In the genomic region with DNA sequence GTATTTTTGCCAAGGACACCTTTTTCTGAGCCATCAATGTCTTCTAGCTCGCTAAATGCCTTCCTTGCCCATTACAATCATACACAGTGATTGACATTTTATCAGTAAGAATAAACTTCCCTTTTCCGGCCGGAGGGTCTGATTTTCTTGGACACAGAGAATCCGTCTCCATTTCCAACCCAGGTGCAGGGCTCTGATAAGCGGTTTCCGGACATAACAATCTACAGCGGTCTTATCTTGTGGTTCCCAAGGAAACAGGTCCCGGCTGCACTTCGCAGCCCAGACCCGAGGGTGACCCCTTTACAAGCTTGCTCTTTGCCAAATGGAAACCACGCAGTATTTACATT, we compare ENCODE assay signal across 1 cellular context.
TF ChIP-seq lines count a peak whose summit lies in the region.

No MANE protein-coding gene starts in this region.

TF ChIP-seq in K562, 482 proteins besides CTCF, POLR2A, EP300 and RAD21 (continues in another document):
- TF ChIP-seq RBM25 (IDR thresholded peaks at IDR 0.05; ENCODE audit: low read depth, low read length, severe bottlenecking) (no peak), RNF2 (IDR thresholded peaks at IDR 0.05) (peak; percentile 94), ZNF584 (CRISPR knock-in tag; IDR thresholded peaks at IDR 0.05; ENCODE audit: low read depth) (peak; percentile 93; the same call in 1 of the 2 replicates), PURB (CRISPR knock-in tag; IDR thresholded peaks at IDR 0.05; ENCODE audit: low read depth) (no peak), C11orf30 (IDR thresholded peaks at IDR 0.05; ENCODE audit: low read depth) (no peak), EWSR1 (IDR thresholded peaks at IDR 0.05; ENCODE audit: borderline replicate concordance, low read depth, partially characterized antibody) (no peak), TFAM (CRISPR knock-in tag; conservative IDR thresholded peaks at IDR 0.05) (no peak), RBFOX2 (IDR thresholded peaks at IDR 0.05; ENCODE audit: low read depth, low read length) (no peak), ESRRB (CRISPR knock-in tag; IDR thresholded peaks at IDR 0.05; ENCODE audit: borderline replicate concordance) (peak; percentile 7; the same call in 1 of the 2 replicates), MTA1 (IDR thresholded peaks at IDR 0.05; ENCODE audit: borderline replicate concordance) (peak; percentile 79; the same call in 1 of the 2 replicates), LEF1 (IDR thresholded peaks at IDR 0.05) (peak; percentile 94), POLR2AphosphoS5 (IDR thresholded peaks at IDR 0.05; ENCODE audit: control insufficient read depth, insufficient read depth, low read depth, low read length) (peak; percentile 95), DNMT1 (IDR thresholded peaks at IDR 0.05) (no peak), KAT8 (IDR thresholded peaks at IDR 0.05; ENCODE audit: low read depth) (no peak), FOXA3 (CRISPR knock-in tag; conservative IDR thresholded peaks at IDR 0.05 in 1 of 2, IDR thresholded peaks at IDR 0.05 in 1 of 2) (peak in 1 of 2 experiments; percentile 66; a peak in 2 of 4 replicates), CREM (IDR thresholded peaks at IDR 0.05; ENCODE audit: low read depth) (peak; percentile 66), MTA3 (IDR thresholded peaks at IDR 0.05; ENCODE audit: borderline replicate concordance) (peak; percentile 83), ZNF644 (tag; IDR thresholded peaks at IDR 0.05; ENCODE audit: low read depth) (peak; percentile 95), BACH1 (tag; IDR thresholded peaks at IDR 0.05) (no peak; the same call in 1 of the 2 replicates), CCAR2 (IDR thresholded peaks at IDR 0.05; ENCODE audit: low read depth, low read length) (0 out of 2 replicates have a peak, but pooled peaks have one; percentile 81), ZNF174 (CRISPR knock-in tag; IDR thresholded peaks at IDR 0.05) (no peak), TAF7 (tag; IDR thresholded peaks at IDR 0.05) (no peak), MTA2 (IDR thresholded peaks at IDR 0.05; ENCODE audit: low read depth) (peak; percentile 94), JUND (IDR thresholded peaks at IDR 0.05; ENCODE audit: borderline replicate concordance, low read depth, low read length) (peak; percentile 69; the same call in 1 of the 2 replicates), JUND (tag; IDR thresholded peaks at IDR 0.05; ENCODE audit: borderline replicate concordance, low read depth, low read length) (no peak; the same call in 2 of the 3 replicates), JUN (IDR thresholded peaks at IDR 0.05; ENCODE audit: borderline replicate concordance, low read depth, low read length) (no peak), JUN (CRISPR knock-in tag; IDR thresholded peaks at IDR 0.05; ENCODE audit: borderline replicate concordance) (no peak), TBL1XR1 (IDR thresholded peaks at IDR 0.05; ENCODE audit: low read length in 2 of 2) (peak; percentile 66 to 98; a peak in 3 of 4 replicates), TARDBP (IDR thresholded peaks at IDR 0.05) (peak; percentile 87; the same call in 1 of the 2 replicates), CHD1 (IDR thresholded peaks at IDR 0.05; ENCODE audit: low read length) (no peak), TRIM24 (IDR thresholded peaks at IDR 0.05) (peak; percentile 85 to 91), SETDB1 (IDR thresholded peaks at IDR 0.05; ENCODE audit: low read length) (no peak), CBX3 (IDR thresholded peaks at IDR 0.05; ENCODE audit: borderline replicate concordance in 1 of 2, low read length in 2 of 2) (peak in 1 of 2 experiments; percentile 65; a peak in 1 of 3 replicates), ATF1 (CRISPR knock-in tag; IDR thresholded peaks at IDR 0.05) (no peak), ATF1 (tag; IDR thresholded peaks at IDR 0.05) (no peak), TEAD4 (IDR thresholded peaks at IDR 0.05; ENCODE audit: low read length) (peak; percentile 99), TEAD4 (CRISPR knock-in tag; IDR thresholded peaks at IDR 0.05; ENCODE audit: borderline replicate concordance) (no peak), NEUROD1 (IDR thresholded peaks at IDR 0.05; ENCODE audit: borderline replicate concordance, low read depth, low read length, partially characterized antibody) (peak; percentile 85), PTTG1 (tag; IDR thresholded peaks at IDR 0.05; ENCODE audit: low read depth) (no peak), ZNF384 (IDR thresholded peaks at IDR 0.05; ENCODE audit: low read depth, low read length) (no peak), HMGN3 (IDR thresholded peaks at IDR 0.05; ENCODE audit: borderline replicate concordance, extremely low read depth, insufficient read length, low read depth, low read length) (no peak), FOXM1 (IDR thresholded peaks at IDR 0.05; ENCODE audit: low read depth) (peak; percentile 95), FOXM1 (CRISPR knock-in tag; IDR thresholded peaks at IDR 0.05; ENCODE audit: low read depth) (no peak)
- TF ChIP-seq, protein P1, sequence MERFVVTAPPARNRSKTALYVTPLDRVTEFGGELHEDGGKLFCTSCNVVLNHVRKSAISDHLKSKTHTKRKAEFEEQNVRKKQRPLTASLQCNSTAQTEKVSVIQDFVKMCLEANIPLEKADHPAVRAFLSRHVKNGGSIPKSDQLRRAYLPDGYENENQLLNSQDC (CRISPR knock-in tag; IDR thresholded peaks at IDR 0.05): no peak
- TF ChIP-seq, protein P2, sequence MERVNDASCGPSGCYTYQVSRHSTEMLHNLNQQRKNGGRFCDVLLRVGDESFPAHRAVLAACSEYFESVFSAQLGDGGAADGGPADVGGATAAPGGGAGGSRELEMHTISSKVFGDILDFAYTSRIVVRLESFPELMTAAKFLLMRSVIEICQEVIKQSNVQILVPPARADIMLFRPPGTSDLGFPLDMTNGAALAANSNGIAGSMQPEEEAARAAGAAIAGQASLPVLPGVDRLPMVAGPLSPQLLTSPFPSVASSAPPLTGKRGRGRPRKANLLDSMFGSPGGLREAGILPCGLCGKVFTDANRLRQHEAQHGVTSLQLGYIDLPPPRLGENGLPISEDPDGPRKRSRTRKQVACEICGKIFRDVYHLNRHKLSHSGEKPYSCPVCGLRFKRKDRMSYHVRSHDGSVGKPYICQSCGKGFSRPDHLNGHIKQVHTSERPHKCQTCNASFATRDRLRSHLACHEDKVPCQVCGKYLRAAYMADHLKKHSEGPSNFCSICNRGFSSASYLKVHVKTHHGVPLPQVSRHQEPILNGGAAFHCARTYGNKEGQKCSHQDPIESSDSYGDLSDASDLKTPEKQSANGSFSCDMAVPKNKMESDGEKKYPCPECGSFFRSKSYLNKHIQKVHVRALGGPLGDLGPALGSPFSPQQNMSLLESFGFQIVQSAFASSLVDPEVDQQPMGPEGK (CRISPR knock-in tag; IDR thresholded peaks at IDR 0.05; ENCODE audit: borderline replicate concordance): no peak
- TF ChIP-seq, protein P3, sequence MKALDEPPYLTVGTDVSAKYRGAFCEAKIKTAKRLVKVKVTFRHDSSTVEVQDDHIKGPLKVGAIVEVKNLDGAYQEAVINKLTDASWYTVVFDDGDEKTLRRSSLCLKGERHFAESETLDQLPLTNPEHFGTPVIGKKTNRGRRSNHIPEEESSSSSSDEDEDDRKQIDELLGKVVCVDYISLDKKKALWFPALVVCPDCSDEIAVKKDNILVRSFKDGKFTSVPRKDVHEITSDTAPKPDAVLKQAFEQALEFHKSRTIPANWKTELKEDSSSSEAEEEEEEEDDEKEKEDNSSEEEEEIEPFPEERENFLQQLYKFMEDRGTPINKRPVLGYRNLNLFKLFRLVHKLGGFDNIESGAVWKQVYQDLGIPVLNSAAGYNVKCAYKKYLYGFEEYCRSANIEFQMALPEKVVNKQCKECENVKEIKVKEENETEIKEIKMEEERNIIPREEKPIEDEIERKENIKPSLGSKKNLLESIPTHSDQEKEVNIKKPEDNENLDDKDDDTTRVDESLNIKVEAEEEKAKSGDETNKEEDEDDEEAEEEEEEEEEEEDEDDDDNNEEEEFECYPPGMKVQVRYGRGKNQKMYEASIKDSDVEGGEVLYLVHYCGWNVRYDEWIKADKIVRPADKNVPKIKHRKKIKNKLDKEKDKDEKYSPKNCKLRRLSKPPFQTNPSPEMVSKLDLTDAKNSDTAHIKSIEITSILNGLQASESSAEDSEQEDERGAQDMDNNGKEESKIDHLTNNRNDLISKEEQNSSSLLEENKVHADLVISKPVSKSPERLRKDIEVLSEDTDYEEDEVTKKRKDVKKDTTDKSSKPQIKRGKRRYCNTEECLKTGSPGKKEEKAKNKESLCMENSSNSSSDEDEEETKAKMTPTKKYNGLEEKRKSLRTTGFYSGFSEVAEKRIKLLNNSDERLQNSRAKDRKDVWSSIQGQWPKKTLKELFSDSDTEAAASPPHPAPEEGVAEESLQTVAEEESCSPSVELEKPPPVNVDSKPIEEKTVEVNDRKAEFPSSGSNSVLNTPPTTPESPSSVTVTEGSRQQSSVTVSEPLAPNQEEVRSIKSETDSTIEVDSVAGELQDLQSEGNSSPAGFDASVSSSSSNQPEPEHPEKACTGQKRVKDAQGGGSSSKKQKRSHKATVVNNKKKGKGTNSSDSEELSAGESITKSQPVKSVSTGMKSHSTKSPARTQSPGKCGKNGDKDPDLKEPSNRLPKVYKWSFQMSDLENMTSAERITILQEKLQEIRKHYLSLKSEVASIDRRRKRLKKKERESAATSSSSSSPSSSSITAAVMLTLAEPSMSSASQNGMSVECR (CRISPR knock-in tag; IDR thresholded peaks at IDR 0.05): no peak
- TF ChIP-seq, protein P4, sequence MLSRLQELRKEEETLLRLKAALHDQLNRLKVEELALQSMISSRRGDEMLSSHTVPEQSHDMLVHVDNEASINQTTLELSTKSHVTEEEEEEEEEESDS (CRISPR knock-in tag; IDR thresholded peaks at IDR 0.05): no peak
- TF ChIP-seq, protein P5, sequence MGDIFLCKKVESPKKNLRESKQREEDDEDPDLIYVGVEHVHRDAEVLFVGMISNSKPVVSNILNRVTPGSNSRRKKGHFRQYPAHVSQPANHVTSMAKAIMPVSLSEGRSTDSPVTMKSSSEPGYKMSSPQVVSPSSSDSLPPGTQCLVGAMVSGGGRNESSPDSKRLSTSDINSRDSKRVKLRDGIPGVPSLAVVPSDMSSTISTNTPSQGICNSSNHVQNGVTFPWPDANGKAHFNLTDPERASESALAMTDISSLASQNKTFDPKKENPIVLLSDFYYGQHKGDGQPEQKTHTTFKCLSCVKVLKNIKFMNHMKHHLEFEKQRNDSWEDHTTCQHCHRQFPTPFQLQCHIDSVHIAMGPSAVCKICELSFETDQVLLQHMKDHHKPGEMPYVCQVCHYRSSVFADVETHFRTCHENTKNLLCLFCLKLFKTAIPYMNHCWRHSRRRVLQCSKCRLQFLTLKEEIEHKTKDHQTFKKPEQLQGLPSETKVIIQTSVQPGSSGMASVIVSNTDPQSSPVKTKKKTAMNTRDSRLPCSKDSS (IDR thresholded peaks at IDR 0.05; ENCODE audit: low read depth, partially characterized antibody): no peak
- TF ChIP-seq, protein P6, sequence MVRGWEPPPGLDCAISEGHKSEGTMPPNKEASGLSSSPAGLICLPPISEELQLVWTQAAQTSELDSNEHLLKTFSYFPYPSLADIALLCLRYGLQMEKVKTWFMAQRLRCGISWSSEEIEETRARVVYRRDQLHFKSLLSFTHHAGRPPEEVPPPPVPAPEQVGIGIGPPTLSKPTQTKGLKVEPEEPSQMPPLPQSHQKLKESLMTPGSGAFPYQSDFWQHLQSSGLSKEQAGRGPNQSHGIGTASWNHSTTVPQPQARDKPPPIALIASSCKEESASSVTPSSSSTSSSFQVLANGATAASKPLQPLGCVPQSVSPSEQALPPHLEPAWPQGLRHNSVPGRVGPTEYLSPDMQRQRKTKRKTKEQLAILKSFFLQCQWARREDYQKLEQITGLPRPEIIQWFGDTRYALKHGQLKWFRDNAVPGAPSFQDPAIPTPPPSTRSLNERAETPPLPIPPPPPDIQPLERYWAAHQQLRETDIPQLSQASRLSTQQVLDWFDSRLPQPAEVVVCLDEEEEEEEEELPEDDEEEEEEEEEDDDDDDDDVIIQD (CRISPR knock-in tag; IDR thresholded peaks at IDR 0.05): no peak
- TF ChIP-seq, protein P7, sequence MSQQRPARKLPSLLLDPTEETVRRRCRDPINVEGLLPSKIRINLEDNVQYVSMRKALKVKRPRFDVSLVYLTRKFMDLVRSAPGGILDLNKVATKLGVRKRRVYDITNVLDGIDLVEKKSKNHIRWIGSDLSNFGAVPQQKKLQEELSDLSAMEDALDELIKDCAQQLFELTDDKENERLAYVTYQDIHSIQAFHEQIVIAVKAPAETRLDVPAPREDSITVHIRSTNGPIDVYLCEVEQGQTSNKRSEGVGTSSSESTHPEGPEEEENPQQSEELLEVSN (IDR thresholded peaks at IDR 0.05; ENCODE audit: borderline replicate concordance in 1 of 2, extremely low read depth in 1 of 2, insufficient read depth in 1 of 2, insufficient read length in 1 of 2, low read depth in 1 of 2, low read length in 1 of 2, poor library complexity in 1 of 2, severe bottlenecking in 1 of 2): no peak
- TF ChIP-seq, protein P8, sequence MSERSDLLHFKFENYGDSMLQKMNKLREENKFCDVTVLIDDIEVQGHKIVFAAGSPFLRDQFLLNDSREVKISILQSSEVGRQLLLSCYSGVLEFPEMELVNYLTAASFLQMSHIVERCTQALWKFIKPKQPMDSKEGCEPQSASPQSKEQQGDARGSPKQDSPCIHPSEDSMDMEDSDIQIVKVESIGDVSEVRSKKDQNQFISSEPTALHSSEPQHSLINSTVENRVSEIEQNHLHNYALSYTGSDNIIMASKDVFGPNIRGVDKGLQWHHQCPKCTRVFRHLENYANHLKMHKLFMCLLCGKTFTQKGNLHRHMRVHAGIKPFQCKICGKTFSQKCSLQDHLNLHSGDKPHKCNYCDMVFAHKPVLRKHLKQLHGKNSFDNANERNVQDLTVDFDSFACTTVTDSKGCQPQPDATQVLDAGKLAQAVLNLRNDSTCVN (CRISPR knock-in tag; IDR thresholded peaks at IDR 0.05): no peak
- TF ChIP-seq, protein P9, sequence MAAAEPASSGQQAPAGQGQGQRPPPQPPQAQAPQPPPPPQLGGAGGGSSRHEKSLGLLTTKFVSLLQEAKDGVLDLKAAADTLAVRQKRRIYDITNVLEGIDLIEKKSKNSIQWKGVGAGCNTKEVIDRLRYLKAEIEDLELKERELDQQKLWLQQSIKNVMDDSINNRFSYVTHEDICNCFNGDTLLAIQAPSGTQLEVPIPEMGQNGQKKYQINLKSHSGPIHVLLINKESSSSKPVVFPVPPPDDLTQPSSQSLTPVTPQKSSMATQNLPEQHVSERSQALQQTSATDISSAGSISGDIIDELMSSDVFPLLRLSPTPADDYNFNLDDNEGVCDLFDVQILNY (CRISPR knock-in tag; IDR thresholded peaks at IDR 0.05): no peak
- TF ChIP-seq, protein P10, sequence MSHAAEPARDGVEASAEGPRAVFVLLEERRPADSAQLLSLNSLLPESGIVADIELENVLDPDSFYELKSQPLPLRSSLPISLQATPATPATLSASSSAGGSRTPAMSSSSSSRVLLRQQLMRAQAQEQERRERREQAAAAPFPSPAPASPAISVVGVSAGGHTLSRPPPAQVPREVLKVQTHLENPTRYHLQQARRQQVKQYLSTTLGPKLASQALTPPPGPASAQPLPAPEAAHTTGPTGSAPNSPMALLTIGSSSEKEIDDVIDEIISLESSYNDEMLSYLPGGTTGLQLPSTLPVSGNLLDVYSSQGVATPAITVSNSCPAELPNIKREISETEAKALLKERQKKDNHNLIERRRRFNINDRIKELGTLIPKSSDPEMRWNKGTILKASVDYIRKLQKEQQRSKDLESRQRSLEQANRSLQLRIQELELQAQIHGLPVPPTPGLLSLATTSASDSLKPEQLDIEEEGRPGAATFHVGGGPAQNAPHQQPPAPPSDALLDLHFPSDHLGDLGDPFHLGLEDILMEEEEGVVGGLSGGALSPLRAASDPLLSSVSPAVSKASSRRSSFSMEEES (CRISPR knock-in tag; IDR thresholded peaks at IDR 0.05): no peak
